In the genomic region with DNA sequence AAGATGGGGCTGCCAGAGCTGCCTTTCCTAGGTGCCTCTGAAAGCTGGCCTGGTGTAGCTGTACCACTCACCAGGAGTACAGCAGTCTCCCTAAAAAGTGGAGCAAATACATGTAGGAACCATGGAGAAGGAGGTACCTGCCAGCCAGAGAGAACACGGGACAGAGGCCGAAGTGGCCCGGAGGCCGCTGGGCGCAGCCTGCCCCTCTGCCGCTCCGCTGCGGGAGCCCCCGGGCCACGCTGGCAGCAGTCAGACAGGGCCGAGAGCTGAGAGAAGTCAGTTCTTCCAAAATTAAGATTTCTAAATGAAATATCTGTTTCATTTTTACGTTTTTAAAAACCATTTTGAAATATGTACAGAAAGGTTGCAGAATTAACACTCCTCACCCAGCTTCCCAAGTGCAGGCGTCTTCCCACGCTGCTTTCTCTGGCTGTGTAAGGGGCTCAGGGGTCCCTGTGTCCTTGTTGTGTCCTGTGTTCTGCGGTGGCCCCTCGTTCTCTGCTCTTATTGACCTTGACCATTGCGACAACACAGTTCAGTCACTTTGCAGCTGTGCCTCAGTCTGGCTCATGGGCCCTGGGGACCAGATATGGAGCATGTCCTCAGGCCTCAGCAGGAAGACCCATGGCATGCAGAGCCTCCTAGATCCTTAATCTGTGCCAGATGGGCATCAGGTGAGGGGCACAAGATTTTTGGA, we compare ENCODE assay signal across 14 cellular contexts. TPM values are rescaled to one million over a fixed set of nuclear protein-coding genes. Genes with fewer than 3 reads are reported as not detected.
DNase-seq lines count a peak whose midpoint lies in the region; ATAC-seq and TF ChIP-seq lines count a peak whose summit lies in the region.
"Had no signal": no experiment of that assay in that cellular context is flagged by ENCODE, and none has a peak within 500 bp of the region (broad histone marks: within the 10 kb centered on the region; RNA-seq: fewer than 3 reads in every experiment).

No MANE protein-coding gene starts in this region.

- peaks cover 16% of the 10 kb centered on the region for H3K36me3 Mint-ChIP-seq in CD4-positive, alpha-beta T cell (ENCODE audit: low read depth)
- H3K36me3 Mint-ChIP-seq in neural crest cell (ENCODE audit: low read depth): no peaks in the 10 kb centered on the region
- H3K36me3 Mint-ChIP-seq in activated T-helper 1 cell treated with anti-CD3 and anti-CD28 coated beads, Interleukin-12 subunit alpha, Interleukin-12 subunit beta, Interleukin-2, Interleukin-4 antibody, amounts not matched to agents 30 ng/mL and 10 ng/mL and 1 ng/mL, durations not matched to agents 14 hours and 24 hours and 36 hours (ENCODE audit: low read depth): peaks cover 4% of the 10 kb centered on the region

- H3K27me3 ChIP-seq in right atrium auricular region: no peaks in the 10 kb centered on the region
- no peaks in the 10 kb centered on the region for H3K27me3 ChIP-seq in CD4-positive, alpha-beta T cell (ENCODE audit: control insufficient read depth, insufficient read depth, low read length)
- H3K27me3 ChIP-seq: SJCRH30 had no signal

- no peaks in the 10 kb centered on the region for H3K9me3 Mint-ChIP-seq in CD4-positive, alpha-beta T cell
- H3K9me3 Mint-ChIP-seq in neural crest cell: no peaks in the 10 kb centered on the region
- no peaks in the 10 kb centered on the region for H3K9me3 Mint-ChIP-seq in activated T-helper 1 cell treated with anti-CD3 and anti-CD28 coated beads, Interleukin-12 subunit alpha, Interleukin-12 subunit beta, Interleukin-2, Interleukin-4 antibody, amounts not matched to agents 30 ng/mL and 10 ng/mL and 1 ng/mL, durations not matched to agents 14 hours and 24 hours and 36 hours

- TF ChIP-seq CTCF in right atrium auricular region (IDR thresholded peaks at IDR 0.05) (no peak), OCI-LY7 (conservative IDR thresholded peaks at IDR 0.05; ENCODE audit: low read length) (no peak), neural crest cell (conservative IDR thresholded peaks at IDR 0.05) (no peak)
- no peak for TF ChIP-seq CTCF in CD4-positive, alpha-beta T cell (IDR thresholded peaks at IDR 0.05)

- no peaks in the 10 kb centered on the region for H3K9me2 ChIP-seq in OCI-LY7 (ENCODE audit: insufficient read depth, low read length)

- no peak overlapping the region for H2AFZ ChIP-seq in OCI-LY7 (ENCODE audit: low read length)

- H3K36me3 ChIP-seq in right atrium auricular region (no peaks in the 10 kb centered on the region), OCI-LY7 (ENCODE audit: insufficient read depth, low read length) (peaks cover 18% of the 10 kb centered on the region; the same call in 1 of the 2 replicates)

- CTCF ChIA-PET in CD4-positive, alpha-beta T cell (lab: Charles Lee): no interaction called here
- CTCF ChIA-PET in OCI-LY7 (lab: Charles Lee; ENCODE audit: unreplicated experiment): interaction anchor here (1.1 kb wide), 1 partner anchor 13 kb away, joined by 3 read pairs; no protein-coding TSS in a partner anchor

- H3K4me1 ChIP-seq in right atrium auricular region (peaks cover 0 to 73% of the 10 kb centered on the region in 2 donors), OCI-LY7 (ENCODE audit: insufficient read depth, low read length, poor library complexity, severe bottlenecking) (peaks cover 64% of the 10 kb centered on the region)

- peak; percentile 29 for DNase-seq in Right ventricle myocardium superior
- no peak for DNase-seq in right atrium auricular region (ENCODE audit: low spot score)
- DNase-seq in CD4-positive, alpha-beta T cell: no peak
- DNase-seq in OCI-LY7 (ENCODE audit: low spot score): no peak
- DNase-seq in neural crest cell (ENCODE audit: low read depth, low spot score): no peak
- no peak for DNase-seq in activated T-helper 1 cell treated with anti-CD3 and anti-CD28 coated beads, Interleukin-12 subunit alpha, Interleukin-12 subunit beta, Interleukin-2, Interleukin-4 antibody, amounts not matched to agents 30 ng/mL and 10 ng/mL and 1 ng/mL, durations not matched to agents 14 hours and 24 hours and 36 hours (ENCODE audit: low spot score)
- no peak for DNase-seq in substantia nigra (lab: John Stamatoyannopoulos, UW)
- no peak for DNase-seq in activated effector memory CD4-positive, alpha-beta T cell treated with Interleukin-2 at 50 U/mL for 16 hours
- DNase-seq: KBM-7, NCI-H1105 treated with DMSO at 0.1 percent for 48 hours, NCI-H1694 treated with DMSO at 0.1 percent for 48 hours, PC-3, RPMI8226, SJCRH30 had no signal

- intact Hi-C loops in Right ventricle myocardium superior (cut with DNase I) (no loop called here), OCI-LY7 (cut with micrococcal nuclease; ENCODE audit: unreplicated experiment) (no loop called here)
- intact Hi-C loops in CD4-positive, alpha-beta T cell (cut with DNase I, micrococcal nuclease): no loop called here
- intact Hi-C loops in activated T-helper 1 cell treated with anti-CD3 and anti-CD28 coated beads, Interleukin-12 subunit alpha, Interleukin-12 subunit beta, Interleukin-2, Interleukin-4 antibody, amounts not matched to agents 30 ng/mL and 10 ng/mL and 1 ng/mL, durations not matched to agents 14 hours and 24 hours and 36 hours (cut with micrococcal nuclease): no loop called here

- H3K79me2 ChIP-seq in OCI-LY7 (ENCODE audit: insufficient read depth, low read depth, low read length): peaks cover 88% of the 10 kb centered on the region

- no peaks in the 10 kb centered on the region for H3K9me3 ChIP-seq in right atrium auricular region
- H3K9me3 ChIP-seq in CD4-positive, alpha-beta T cell (ENCODE audit: control insufficient read depth, low read length): no peaks in the 10 kb centered on the region
- no peaks in the 10 kb centered on the region for H3K9me3 ChIP-seq in OCI-LY7 (ENCODE audit: low read length)
- H3K9me3 ChIP-seq: SJCRH30 had no signal

- H3K4me3 ChIP-seq in right atrium auricular region (no peak overlapping the region), OCI-LY7 (ENCODE audit: low read depth, low read length, poor library complexity, severe bottlenecking) (no peak overlapping the region)
- H3K4me3 ChIP-seq: SJCRH30 had no signal

- H3K4me1 Mint-ChIP-seq in CD4-positive, alpha-beta T cell (ENCODE audit: low read depth): peaks cover 44% of the 10 kb centered on the region
- peaks cover 17% of the 10 kb centered on the region for H3K4me1 Mint-ChIP-seq in neural crest cell
- peaks cover 15% of the 10 kb centered on the region for H3K4me1 Mint-ChIP-seq in activated T-helper 1 cell treated with anti-CD3 and anti-CD28 coated beads, Interleukin-12 subunit alpha, Interleukin-12 subunit beta, Interleukin-2, Interleukin-4 antibody, amounts not matched to agents 30 ng/mL and 10 ng/mL and 1 ng/mL, durations not matched to agents 14 hours and 24 hours and 36 hours (ENCODE audit: low read depth)

- H3K27me3 Mint-ChIP-seq in CD4-positive, alpha-beta T cell: no peaks in the 10 kb centered on the region
- H3K27me3 Mint-ChIP-seq in neural crest cell (ENCODE audit: low read depth): no peaks in the 10 kb centered on the region
- H3K27me3 Mint-ChIP-seq in activated T-helper 1 cell treated with anti-CD3 and anti-CD28 coated beads, Interleukin-12 subunit alpha, Interleukin-12 subunit beta, Interleukin-2, Interleukin-4 antibody, amounts not matched to agents 30 ng/mL and 10 ng/mL and 1 ng/mL, durations not matched to agents 14 hours and 24 hours and 36 hours (ENCODE audit: insufficient read depth): no peaks in the 10 kb centered on the region

- H4K20me1 ChIP-seq in OCI-LY7 (ENCODE audit: insufficient read depth, low read length): peaks cover 15% of the 10 kb centered on the region; the same call in 1 of the 2 replicates

- POLR2A ChIA-PET in CD4-positive, alpha-beta T cell (lab: Charles Lee): no interaction called here
- POLR2A ChIA-PET in OCI-LY7 (lab: Charles Lee): interaction anchor here (0.5 to 1.2 kb wide), 4 partner anchors 13 to 1192 kb away, joined by 3 to 4 read pairs (median 3); partner anchors contain the start of gene IFT140

- peak overlapping the region; percentile 34 for H3K4me3 Mint-ChIP-seq in CD4-positive, alpha-beta T cell
- no peak overlapping the region for H3K4me3 Mint-ChIP-seq in neural crest cell
- H3K4me3 Mint-ChIP-seq in activated T-helper 1 cell treated with anti-CD3 and anti-CD28 coated beads, Interleukin-12 subunit alpha, Interleukin-12 subunit beta, Interleukin-2, Interleukin-4 antibody, amounts not matched to agents 30 ng/mL and 10 ng/mL and 1 ng/mL, durations not matched to agents 14 hours and 24 hours and 36 hours: no peak overlapping the region

- H3K4me2 ChIP-seq in OCI-LY7 (ENCODE audit: low read length): peak overlapping the region; percentile 95

- no peak for ATAC-seq in Right ventricle myocardium superior (ENCODE audit: poor library complexity)
- no peak for ATAC-seq in CD4-positive, alpha-beta T cell (ENCODE audit: poor library complexity)
- ATAC-seq: PC-3 had no signal

- no peak overlapping the region for H3K27ac Mint-ChIP-seq in CD4-positive, alpha-beta T cell
- peak overlapping the region; percentile 92 for H3K27ac Mint-ChIP-seq in neural crest cell (ENCODE audit: unreplicated experiment)
- no peak overlapping the region for H3K27ac Mint-ChIP-seq in activated T-helper 1 cell treated with anti-CD3 and anti-CD28 coated beads, Interleukin-12 subunit alpha, Interleukin-12 subunit beta, Interleukin-2, Interleukin-4 antibody, amounts not matched to agents 30 ng/mL and 10 ng/mL and 1 ng/mL, durations not matched to agents 14 hours and 24 hours and 36 hours

- H3K27ac ChIP-seq in right atrium auricular region: no peak overlapping the region
- no peak overlapping the region for H3K27ac ChIP-seq in CD4-positive, alpha-beta T cell (ENCODE audit: low read depth, low read length)
- peak overlapping the region; percentile 88 for H3K27ac ChIP-seq in OCI-LY7 (ENCODE audit: low read depth, low read length, poor library complexity, severe bottlenecking)
- no peak overlapping the region for H3K27ac ChIP-seq in substantia nigra (ENCODE audit: low read depth, low read length, poor library complexity, severe bottlenecking)
- H3K27ac ChIP-seq: SJCRH30 had no signal

- BruUV-seq in OCI-LY7 (replicated peaks; lab: Mats Ljungman, UMichigan): no TSS peak

RNA-seq across cellular contexts. Expression of gene MAPK8IP3, which starts 5.0 kb away (rescaled TPM):
- total RNA-seq in Right ventricle myocardium superior (61.4 TPM), right atrium auricular region (10 to 100 TPM; 43.1 to 43.3 TPM), OCI-LY7 (2022) (130 and 133 TPM in 2 replicates), neural crest cell (111 and 113 TPM in 2 replicates)
- 100 to 1,000 TPM; 290 to 297 TPM for total RNA-seq in CD4-positive, alpha-beta T cell
- 95.9 and 114 TPM in 2 replicates for total RNA-seq in OCI-LY7 (2014; rRNA removed; shearing (Covaris generic))
- total RNA-seq in activated T-helper 1 cell treated with anti-CD3 and anti-CD28 coated beads, Interleukin-12 subunit alpha, Interleukin-12 subunit beta, Interleukin-2, Interleukin-4 antibody, amounts not matched to agents 30 ng/mL and 10 ng/mL and 1 ng/mL, durations not matched to agents 14 hours and 24 hours and 36 hours: 84.4 and 84.6 TPM in 2 replicates

RNA-seq across cellular contexts. Expression of gene JPT2, which starts 32.9 kb away (rescaled TPM):
- total RNA-seq in Right ventricle myocardium superior (30.6 TPM), right atrium auricular region (10 to 100 TPM; 11.7 to 16.1 TPM), OCI-LY7 (2022) (75.2 and 80.3 TPM in 2 replicates), neural crest cell (247 and 261 TPM in 2 replicates)
- total RNA-seq in CD4-positive, alpha-beta T cell: 1 to 10 TPM; 2.5 to 3.2 TPM
- 48.3 and 67.4 TPM in 2 replicates for total RNA-seq in OCI-LY7 (2014; rRNA removed; shearing (Covaris generic))
- 106 and 119 TPM in 2 replicates for total RNA-seq in activated T-helper 1 cell treated with anti-CD3 and anti-CD28 coated beads, Interleukin-12 subunit alpha, Interleukin-12 subunit beta, Interleukin-2, Interleukin-4 antibody, amounts not matched to agents 30 ng/mL and 10 ng/mL and 1 ng/mL, durations not matched to agents 14 hours and 24 hours and 36 hours
